ENCODE assay signal across 1 cellular context in the genomic region with DNA sequence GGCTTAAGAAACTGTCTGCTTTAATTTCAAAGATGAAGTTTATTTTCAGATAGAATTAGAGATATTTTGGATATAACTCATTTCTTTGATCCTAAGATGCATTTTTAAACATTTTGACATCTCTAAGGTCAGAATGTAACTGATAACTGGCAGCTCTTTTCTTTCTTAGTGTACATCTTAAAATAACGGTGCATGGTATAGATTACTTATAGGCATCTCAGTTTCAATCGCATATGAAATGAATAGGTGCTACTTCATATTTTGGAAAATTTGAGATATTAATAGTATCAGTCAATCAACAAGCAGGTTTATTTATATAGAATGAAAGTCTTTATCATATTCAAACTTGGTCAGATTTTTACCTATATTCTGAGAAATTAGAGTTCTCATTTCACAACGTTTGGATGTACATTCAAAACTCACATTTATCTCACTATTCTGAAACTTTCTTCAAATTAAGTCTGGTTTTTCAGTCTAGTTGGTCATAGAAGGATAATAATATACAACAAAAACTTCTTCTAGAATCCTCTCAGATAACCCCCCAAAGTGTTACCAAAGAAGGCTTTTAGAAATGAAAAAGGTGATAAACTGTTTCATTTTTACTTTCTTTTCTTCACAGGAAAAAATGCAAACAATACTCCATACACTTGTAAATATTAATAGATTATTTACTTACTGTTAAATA.
TF ChIP-seq lines count a peak whose summit lies in the region.

No MANE protein-coding gene starts in this region.

TF ChIP-seq in SK-N-SH treated with all-trans-retinoic acid at 6 μM for 48 hours, 23 proteins besides CTCF, POLR2A, EP300 and RAD21 (continued from another document):
- TF ChIP-seq, protein P1, sequence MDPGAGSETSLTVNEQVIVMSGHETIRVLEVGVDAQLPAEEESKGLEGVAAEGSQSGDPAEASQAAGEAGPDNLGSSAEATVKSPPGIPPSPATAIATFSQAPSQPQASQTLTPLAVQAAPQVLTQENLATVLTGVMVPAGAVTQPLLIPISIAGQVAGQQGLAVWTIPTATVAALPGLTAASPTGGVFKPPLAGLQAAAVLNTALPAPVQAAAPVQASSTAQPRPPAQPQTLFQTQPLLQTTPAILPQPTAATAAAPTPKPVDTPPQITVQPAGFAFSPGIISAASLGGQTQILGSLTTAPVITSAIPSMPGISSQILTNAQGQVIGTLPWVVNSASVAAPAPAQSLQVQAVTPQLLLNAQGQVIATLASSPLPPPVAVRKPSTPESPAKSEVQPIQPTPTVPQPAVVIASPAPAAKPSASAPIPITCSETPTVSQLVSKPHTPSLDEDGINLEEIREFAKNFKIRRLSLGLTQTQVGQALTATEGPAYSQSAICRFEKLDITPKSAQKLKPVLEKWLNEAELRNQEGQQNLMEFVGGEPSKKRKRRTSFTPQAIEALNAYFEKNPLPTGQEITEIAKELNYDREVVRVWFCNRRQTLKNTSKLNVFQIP (CRISPR knock-in tag; IDR thresholded peaks at IDR 0.05; ENCODE audit: borderline replicate concordance, low read depth), result no peak
- TF ChIP-seq GLIS3 (CRISPR knock-in tag; IDR thresholded peaks at IDR 0.05), result no peak
- TF ChIP-seq ZFP3 (CRISPR knock-in tag; IDR thresholded peaks at IDR 0.05), result no peak
- no peak for TF ChIP-seq ZNF8 (CRISPR knock-in tag; IDR thresholded peaks at IDR 0.05)
